ENCODE assay signal across 12 cellular contexts in genomic region chr7:25622716-25623115, GRCh38.
DNase-seq lines count a peak whose midpoint lies in the region; ATAC-seq, FAIRE-seq and TF ChIP-seq lines count a peak whose summit lies in the region.
"Had no signal": no experiment of that assay in that cellular context is flagged by ENCODE, and none has a peak within 500 bp of the region (broad histone marks: within the 10 kb centered on the region; RNA-seq: fewer than 3 reads in every experiment).

No MANE protein-coding gene starts in this region.

- peak; percentile 42 for FAIRE-seq in urothelium cell line (lab: Jason Lieb, UNC)
- FAIRE-seq: H54 had no signal

- DNase-seq in DMS53 (lab: John Stamatoyannopoulos, UW) = peak; percentile 39
- no peak for DNase-seq in DMS53 treated with DMSO at 0.1 percent for 48 hours (lab: John Stamatoyannopoulos, UW; ENCODE audit: unreplicated experiment)
- no peak for DNase-seq in chondrocyte (ENCODE audit: low spot score)
- peak; percentile 76 for DNase-seq in kidney tubule cell (ENCODE audit: low spot score)
- no peak for DNase-seq in urothelium cell line (ENCODE audit: low spot score)
- no peak for DNase-seq in NCI-H146 treated with DMSO at 0.1 percent for 48 hours (lab: John Stamatoyannopoulos, UW; ENCODE audit: unreplicated experiment)
- no peak for DNase-seq in NCI-H187 treated with DMSO at 0.1 percent for 48 hours (lab: John Stamatoyannopoulos, UW)
- DNase-seq: CD8-positive, alpha-beta T cell; COR-L47 had no signal

- peaks cover 64% of the 10 kb centered on the region for H3K4me1 Mint-ChIP-seq in chondrocyte (ENCODE audit: low read depth)

- peaks cover 12% of the 10 kb centered on the region for H3K9me3 Mint-ChIP-seq in chondrocyte (ENCODE audit: low read depth)

- no peak overlapping the region for H3K4me3 Mint-ChIP-seq in chondrocyte (ENCODE audit: unreplicated experiment)
- H3K4me3 Mint-ChIP-seq: CD14-positive monocyte; CD8-positive, alpha-beta T cell had no signal

- no peaks in the 10 kb centered on the region for H3K27me3 Mint-ChIP-seq in chondrocyte (ENCODE audit: low read depth)

- ATAC-seq in GM18858 (IDR thresholded peaks at IDR 0.05; ENCODE audit: unreplicated experiment) = no peak
- ATAC-seq: CD8-positive, alpha-beta T cell had no signal

- no peaks in the 10 kb centered on the region for H3K36me3 Mint-ChIP-seq in chondrocyte (ENCODE audit: low read depth)
- H3K36me3 Mint-ChIP-seq: CD14-positive monocyte; CD8-positive, alpha-beta T cell had no signal

- TF ChIP-seq CTCF in chondrocyte (IDR thresholded peaks at IDR 0.05) = no peak

- H3K27ac Mint-ChIP-seq in chondrocyte (ENCODE audit: unreplicated experiment) = peak overlapping the region; percentile 57
- H3K27ac Mint-ChIP-seq: CD14-positive monocyte; CD8-positive, alpha-beta T cell had no signal

Comparison
In these comparisons a context has a peak if more than half of its experiments do, and no peak if none do; other contexts are left out.
1. DNase-seq: peak in DMS53 (single experiment) and kidney tubule cell (single experiment); none in DMS53 treated with DMSO at 0.1 percent for 48 hours (single experiment), chondrocyte (single experiment), urothelium cell line (single experiment), NCI-H146 treated with DMSO at 0.1 percent for 48 hours (single experiment) and NCI-H187 treated with DMSO at 0.1 percent for 48 hours (single experiment).